Comparison of ENCODE assay signal across 25 cellular contexts in genomic region chr11:74620537-74620936, GRCh38. TPM values are rescaled to one million over a fixed set of nuclear protein-coding genes. Genes with fewer than 3 reads are reported as not detected.
DNase-seq lines count a peak whose midpoint lies in the region; ATAC-seq and TF ChIP-seq lines count a peak whose summit lies in the region.
"Had no signal": no experiment of that assay in that cellular context is flagged by ENCODE, and none has a peak within 500 bp of the region (broad histone marks: within the 10 kb centered on the region; RNA-seq: fewer than 3 reads in every experiment).

No MANE protein-coding gene starts in this region.

- peak overlapping the region; percentile 60 for H3K27ac Mint-ChIP-seq in chondrocyte (ENCODE audit: unreplicated experiment)
- no peak overlapping the region for H3K27ac Mint-ChIP-seq in natural killer cell treated with Interleukin-12 subunit alpha and Interleukin-12 subunit beta and Interleukin-15 and Interleukin-18, amount 100 ng/mL, for 72 hours
- no peak overlapping the region for H3K27ac Mint-ChIP-seq in neural progenitor cell

- H3K27ac ChIP-seq in neural progenitor cell, result no peak overlapping the region
- H3K27ac ChIP-seq: Peyer's patch had no signal

- ATAC-seq in natural killer cell treated with Interleukin-12 subunit alpha and Interleukin-12 subunit beta and Interleukin-15 and Interleukin-18, amount 100 ng/mL, for 72 hours, result no peak
- no peak for ATAC-seq in HG02759 (IDR thresholded peaks at IDR 0.05; ENCODE audit: unreplicated experiment)
- ATAC-seq: K562 had no signal

- H3K4me3 ChIP-seq in AG04449 (ENCODE audit: low read depth, low read length) (no peak overlapping the region), neural progenitor cell (no peak overlapping the region)
- H3K4me3 ChIP-seq: K562, Peyer's patch had no signal

- H3K27me3 ChIP-seq in neural progenitor cell, result no peaks in the 10 kb centered on the region
- H3K27me3 ChIP-seq: Peyer's patch had no signal

- H3K9me3 ChIP-seq in neural progenitor cell (ENCODE audit: low read depth), result no peaks in the 10 kb centered on the region
- H3K9me3 ChIP-seq: Peyer's patch had no signal

- H3K27me3 Mint-ChIP-seq in chondrocyte (ENCODE audit: low read depth) (no peaks in the 10 kb centered on the region), neural progenitor cell (ENCODE audit: insufficient read depth, low read depth) (no peaks in the 10 kb centered on the region)
- H3K27me3 Mint-ChIP-seq in natural killer cell treated with Interleukin-12 subunit alpha and Interleukin-12 subunit beta and Interleukin-15 and Interleukin-18, amount 100 ng/mL, for 72 hours, result no peaks in the 10 kb centered on the region

- no peak overlapping the region for H3K4me3 Mint-ChIP-seq in chondrocyte (ENCODE audit: unreplicated experiment)
- no peak overlapping the region for H3K4me3 Mint-ChIP-seq in natural killer cell treated with Interleukin-12 subunit alpha and Interleukin-12 subunit beta and Interleukin-15 and Interleukin-18, amount 100 ng/mL, for 72 hours
- H3K4me3 Mint-ChIP-seq in neural progenitor cell, result no peak overlapping the region

- CTCF ChIA-PET in AG04449 (lab: Yijun Ruan, JAX), result interaction anchor here (0.7 to 1.6 kb wide), 2 partner anchors 106 to 119 kb away, joined by 3 to 5 read pairs; no protein-coding TSS in a partner anchor

- no peak overlapping the region for H2AFZ ChIP-seq in neural progenitor cell (replicated peaks)

- H3K9me3 Mint-ChIP-seq in chondrocyte (ENCODE audit: low read depth) (no peaks in the 10 kb centered on the region), neural progenitor cell (no peaks in the 10 kb centered on the region)
- no peaks in the 10 kb centered on the region for H3K9me3 Mint-ChIP-seq in natural killer cell treated with Interleukin-12 subunit alpha and Interleukin-12 subunit beta and Interleukin-15 and Interleukin-18, amount 100 ng/mL, for 72 hours

- POLR2A ChIA-PET in AG04449 (lab: Yijun Ruan, JAX), result no interaction called here

- no peak for TF ChIP-seq CTCF in AG04449 (IDR thresholded peaks at IDR 0.05; ENCODE audit: insufficient read depth, low read length, missing control alignments)
- TF ChIP-seq CTCF in chondrocyte (IDR thresholded peaks at IDR 0.05), result no peak
- TF ChIP-seq CTCF in neural progenitor cell (IDR thresholded peaks at IDR 0.05), result no peak

- H3F3A ChIP-seq in neural progenitor cell (ENCODE audit: low read depth), result peaks cover 11% of the 10 kb centered on the region

- peaks cover 8% of the 10 kb centered on the region for H3K4me1 ChIP-seq in neural progenitor cell
- H3K4me1 ChIP-seq: Peyer's patch had no signal

- no peaks in the 10 kb centered on the region for H3K79me2 ChIP-seq in neural progenitor cell (ENCODE audit: low read depth)

- H3K9ac ChIP-seq in neural progenitor cell, result no peak overlapping the region

- H3K36me3 ChIP-seq in neural progenitor cell, result peaks cover 24% of the 10 kb centered on the region

- H3K36me3 Mint-ChIP-seq in chondrocyte (ENCODE audit: low read depth), result peaks cover 4% of the 10 kb centered on the region
- peaks cover 17% of the 10 kb centered on the region for H3K36me3 Mint-ChIP-seq in natural killer cell treated with Interleukin-12 subunit alpha and Interleukin-12 subunit beta and Interleukin-15 and Interleukin-18, amount 100 ng/mL, for 72 hours
- peaks cover 36% of the 10 kb centered on the region for H3K36me3 Mint-ChIP-seq in neural progenitor cell

- H4K20me1 ChIP-seq in neural progenitor cell (ENCODE audit: low read depth), result no peaks in the 10 kb centered on the region

- DNase-seq in AG04449 (ENCODE audit: low read depth, low spot score), result peak; percentile 36
- DNase-seq in GM03348 (ENCODE audit: low spot score), result peak; percentile 39
- DNase-seq in chondrocyte (ENCODE audit: low spot score), result no peak
- peak; percentile 38 for DNase-seq in myocyte (ENCODE audit: low read depth)
- DNase-seq in natural killer cell treated with Interleukin-12 subunit alpha and Interleukin-12 subunit beta and Interleukin-15 and Interleukin-18, amount 100 ng/mL, for 72 hours (ENCODE audit: low spot score), result no peak
- no peak for DNase-seq in NAMALWA (ENCODE audit: low spot score)
- no peak for DNase-seq in neural progenitor cell (ENCODE audit: low spot score)
- DNase-seq: Calu3, DMS79 treated with DMSO at 0.1 percent for 48 hours, GF-D8, H7, Kasumi-1, MM.1S, NCI-H1048, NCI-H1417 treated with DMSO at 0.1 percent for 48 hours, NCI-H1694 treated with DMSO at 0.1 percent for 48 hours, NCI-H2081, NCI-H2171, NCI-H226, NCI-H510A, NCI-H69, Peyer's patch, SHP77 treated with DMSO at 0.1 percent for 48 hours had no signal

- H3K4me2 ChIP-seq in neural progenitor cell, result no peak overlapping the region

- H3K4me1 Mint-ChIP-seq in chondrocyte (ENCODE audit: low read depth) (peaks cover 18% of the 10 kb centered on the region), neural progenitor cell (no peaks in the 10 kb centered on the region)
- H3K4me1 Mint-ChIP-seq in natural killer cell treated with Interleukin-12 subunit alpha and Interleukin-12 subunit beta and Interleukin-15 and Interleukin-18, amount 100 ng/mL, for 72 hours (ENCODE audit: low read depth in 2 of 2), result no peaks in the 10 kb centered on the region

RNA-seq across cellular contexts. Expression of gene POLD3, which starts 28.2 kb away (rescaled TPM):
- 8.2 to 14.9 TPM (median 9.4 TPM) in 3 replicates for total RNA-seq in chondrocyte
- total RNA-seq in myocyte, result 5.8 and 9.6 TPM in 2 replicates
- 4.4 TPM for polyA plus RNA-seq in myocyte (2012)
- total RNA-seq in natural killer cell treated with Interleukin-12 subunit alpha and Interleukin-12 subunit beta and Interleukin-15 and Interleukin-18, amount 100 ng/mL, for 72 hours, result 10 to 100 TPM; 46.2 to 58.9 TPM
- 45.4 and 56.9 TPM in 2 replicates for total RNA-seq in neural progenitor cell (ENCODE audit: low replicate concordance)

Comparison
In these comparisons a context has a peak if more than half of its experiments do, and no peak if none do; other contexts are left out.
1. DNase-seq: peak in AG04449 (single experiment), GM03348 (single experiment) and myocyte (single experiment); none in chondrocyte (single experiment), natural killer cell treated with Interleukin-12 subunit alpha and Interleukin-12 subunit beta and Interleukin-15 and Interleukin-18, amount 100 ng/mL, for 72 hours (single experiment), NAMALWA (single experiment) and neural progenitor cell (single experiment).